ENCODE assay signal across 9 cellular contexts in genomic region chr3:53170325-53171108, GRCh38. TPM values are rescaled to one million over a fixed set of nuclear protein-coding genes. Genes with fewer than 3 reads are reported as not detected.
DNase-seq lines count a peak whose midpoint lies in the region; ATAC-seq and TF ChIP-seq lines count a peak whose summit lies in the region.
"Had no signal": no experiment of that assay in that cellular context is flagged by ENCODE, and none has a peak within 500 bp of the region (broad histone marks: within the 10 kb centered on the region; RNA-seq: fewer than 3 reads in every experiment).

No MANE protein-coding gene starts in this region.

- H4K20me1 ChIP-seq in GM23248 (ENCODE audit: insufficient read depth) = no peaks in the 10 kb centered on the region

- POLR2A ChIA-PET in CD4-positive, alpha-beta memory T cell (lab: Charles Lee; ENCODE audit: partially characterized antibody) = interaction anchor here (1.0 to 1.5 kb wide), 2 partner anchors 10 to 12 kb away, joined by 4 read pairs; partner anchors contain the start of gene PRKCD

- intact Hi-C loops in CD4-positive, alpha-beta memory T cell (cut with micrococcal nuclease) = no loop called here
- intact Hi-C loops in right lobe of liver (cut with DNase I) = no loop called here

- H2AFZ ChIP-seq in GM23248 = no peak overlapping the region

- H3K9me2 ChIP-seq in GM23248 (ENCODE audit: insufficient read depth) = no peaks in the 10 kb centered on the region

- H3F3A ChIP-seq in GM23248 (ENCODE audit: insufficient read depth) = no peaks in the 10 kb centered on the region

- peaks cover 10% of the 10 kb centered on the region for H3K4me1 ChIP-seq in CD4-positive, alpha-beta memory T cell (ENCODE audit: insufficient read depth, low read length)
- H3K4me1 ChIP-seq in right lobe of liver = no peaks in the 10 kb centered on the region
- peaks cover 4% of the 10 kb centered on the region; the same call in 1 of the 2 replicates for H3K4me1 ChIP-seq in GM23248 (ENCODE audit: insufficient read depth)

- H3K79me2 ChIP-seq in GM23248 (ENCODE audit: insufficient read depth) = 0 out of 2 replicates have a peak, but pooled peaks cover 6% of the 10 kb centered on the region

- no peaks in the 10 kb centered on the region for H3K27me3 ChIP-seq in CD4-positive, alpha-beta memory T cell (ENCODE audit: insufficient read depth, low read length)
- H3K27me3 ChIP-seq in right lobe of liver = no peaks in the 10 kb centered on the region
- H3K27me3 ChIP-seq in GM23248 (replicated peaks; ENCODE audit: insufficient read depth) = no peaks in the 10 kb centered on the region

- TF ChIP-seq CTCF in right lobe of liver (IDR thresholded peaks at IDR 0.05) = no peak

- H3K4me2 ChIP-seq in GM23248 (ENCODE audit: unreplicated experiment) = no peak overlapping the region

- no peaks in the 10 kb centered on the region for H3K9me3 Mint-ChIP-seq in CD4-positive, alpha-beta memory T cell

- peak overlapping the region in 6 of 7 donors; percentile 25 to 80 (median 44) for H3K27ac Mint-ChIP-seq in CD4-positive, alpha-beta memory T cell

- peaks cover 0 to 26% of the 10 kb centered on the region in 2 donors for H3K36me3 Mint-ChIP-seq in CD4-positive, alpha-beta memory T cell

- no peaks in the 10 kb centered on the region for H3K9me3 ChIP-seq in CD4-positive, alpha-beta memory T cell (ENCODE audit: control insufficient read depth in 1 of 2, low read length in 2 of 2)
- H3K9me3 ChIP-seq in right lobe of liver (no peaks in the 10 kb centered on the region), GM23248 (ENCODE audit: low read depth) (no peaks in the 10 kb centered on the region)

- ATAC-seq in GM21367 (IDR thresholded peaks at IDR 0.05; ENCODE audit: unreplicated experiment) (peak; percentile 35), right lobe of liver (peak in 3 of 4 donors; percentile 29 to 54 (median 43)), GM21360 (IDR thresholded peaks at IDR 0.05; ENCODE audit: unreplicated experiment) (no peak), HG03571 (IDR thresholded peaks at IDR 0.05; ENCODE audit: unreplicated experiment) (no peak)

- peaks cover 26 to 52% (median 41%) of the 10 kb centered on the region in 4 donors for H3K4me1 Mint-ChIP-seq in CD4-positive, alpha-beta memory T cell

- H3K9ac ChIP-seq in GM23248 = no peak overlapping the region

- TF ChIP-seq POLR2A in right lobe of liver (IDR thresholded peaks at IDR 0.05) = no peak

- no peak overlapping the region for H3K27ac ChIP-seq in CD4-positive, alpha-beta memory T cell (ENCODE audit: low read depth, low read length)
- H3K27ac ChIP-seq in right lobe of liver = no peak overlapping the region
- no peak overlapping the region for H3K27ac ChIP-seq in GM23248

- peak overlapping the region in 1 of 8 donors; percentile 20 for H3K4me3 Mint-ChIP-seq in CD4-positive, alpha-beta memory T cell

- no peak overlapping the region for H3K4me3 ChIP-seq in CD4-positive, alpha-beta memory T cell (ENCODE audit: low read length in 2 of 2)
- H3K4me3 ChIP-seq in right lobe of liver = no peak overlapping the region
- H3K4me3 ChIP-seq in GM23248 = no peak overlapping the region

- CTCF ChIA-PET in CD4-positive, alpha-beta memory T cell (lab: Charles Lee; ENCODE audit: partially characterized antibody) = interaction anchor here (0.8 to 1.2 kb wide), 4 partner anchors 24 to 55 kb away, joined by 3 to 6 read pairs (median 4); no protein-coding TSS in a partner anchor

- peaks cover 2% of the 10 kb centered on the region for H3K36me3 ChIP-seq in CD4-positive, alpha-beta memory T cell (ENCODE audit: insufficient read depth, low read length)
- H3K36me3 ChIP-seq in right lobe of liver (peaks cover 0 to 4% (median 0%) of the 10 kb centered on the region in 4 donors), GM23248 (ENCODE audit: low read depth) (no peaks in the 10 kb centered on the region)

- H3K27me3 Mint-ChIP-seq in CD4-positive, alpha-beta memory T cell = no peaks in the 10 kb centered on the region

- in situ Hi-C loops in GM23248 (cut with MboI) = no loop called here

- WGBS in right lobe of liver (ENCODE audit: insufficient coverage, low coverage, low lambda C conversion rate, missing lambda C conversion rate) = 56% methylated on average over 7 of the region's 20 CpGs
- WGBS in GM23248 (ENCODE audit: low coverage in 1 of 2, low lambda C conversion rate in 2 of 2, missing lambda C conversion rate in 2 of 2), 2 experiments = 76 to 78% methylated on average over 20 of the region's 20 CpGs

- DNase-seq in CD4-positive, alpha-beta memory T cell = no peak
- DNase-seq in RPMI8226 (peak; percentile 91), right lobe of liver (no peak), GM23248 (no peak)
- DNase-seq in activated CD8-positive, alpha-beta memory T cell treated with anti-CD3 and anti-CD28 coated beads for 24 hours = no peak
- DNase-seq: NCI-H524 had no signal

RNA-seq across cellular contexts. Expression of gene PRKCD, which starts 9.5 kb away (rescaled TPM):
- total RNA-seq in CD4-positive, alpha-beta memory T cell = 10 to 100 TPM; 15.7 to 16.6 TPM
- polyA plus RNA-seq in CD4-positive, alpha-beta memory T cell = 10 to 100 TPM in 1 of 2 donors, 1 to 10 TPM in 1; 6.6 to 26.4 TPM
- 1 to 10 TPM; 3.5 to 8.3 (median 5.1) TPM for total RNA-seq in right lobe of liver
- 1.8 and 2.5 TPM in 2 replicates for total RNA-seq in GM23248 (2014; rRNA removed; shearing (Covaris generic))
- 9.2 and 9.6 TPM in 2 replicates for polyA plus RNA-seq in GM23248 (2016; fragmentation: Nextera tagmentation; extraction: Ambion mirVana)

RNA-seq across cellular contexts. Expression of gene RFT1, which starts 40.3 kb away (rescaled TPM):
- total RNA-seq in CD4-positive, alpha-beta memory T cell = 10 to 100 TPM; 25.3 to 28.4 TPM
- 10 to 100 TPM; 21.2 to 23.8 TPM for polyA plus RNA-seq in CD4-positive, alpha-beta memory T cell
- 10 to 100 TPM in 4 of 6 experiments, 1 to 10 TPM in 2; 9.3 to 12.4 (median 10.4) TPM for total RNA-seq in right lobe of liver
- 20.9 and 35.0 TPM in 2 replicates for total RNA-seq in GM23248 (2014; rRNA removed; shearing (Covaris generic))
- 35.7 and 43.8 TPM in 2 replicates for polyA plus RNA-seq in GM23248 (2016; fragmentation: Nextera tagmentation; extraction: Ambion mirVana)

Comparison
In these comparisons a context has a peak if more than half of its experiments do, and no peak if none do; other contexts are left out.
1. ATAC-seq: peak in GM21367 (single experiment) and right lobe of liver (3 of 4); none in GM21360 (single experiment) and HG03571 (single experiment).